1 cellular context compared by ENCODE assay signal in genomic region chr7:4172883-4173282, GRCh38.
TF ChIP-seq lines count a peak whose summit lies in the region.

No MANE protein-coding gene starts in this region.

TF ChIP-seq in H1, 55 proteins besides CTCF, POLR2A, EP300 and RAD21:
- TF ChIP-seq ZNF274 (IDR thresholded peaks at IDR 0.05; ENCODE audit: borderline replicate concordance, extremely low read depth, low read length): no peak
- TF ChIP-seq TBP (IDR thresholded peaks at IDR 0.05; ENCODE audit: low read depth, low read length): no peak
- no peak for TF ChIP-seq EZH2 (IDR thresholded peaks at IDR 0.05; ENCODE audit: low read depth, low read length, severe bottlenecking)
TF ChIP-seq in H1: peak in this region for 0.
